Comparison of ENCODE assay signal across 8 cellular contexts in the genomic region with DNA sequence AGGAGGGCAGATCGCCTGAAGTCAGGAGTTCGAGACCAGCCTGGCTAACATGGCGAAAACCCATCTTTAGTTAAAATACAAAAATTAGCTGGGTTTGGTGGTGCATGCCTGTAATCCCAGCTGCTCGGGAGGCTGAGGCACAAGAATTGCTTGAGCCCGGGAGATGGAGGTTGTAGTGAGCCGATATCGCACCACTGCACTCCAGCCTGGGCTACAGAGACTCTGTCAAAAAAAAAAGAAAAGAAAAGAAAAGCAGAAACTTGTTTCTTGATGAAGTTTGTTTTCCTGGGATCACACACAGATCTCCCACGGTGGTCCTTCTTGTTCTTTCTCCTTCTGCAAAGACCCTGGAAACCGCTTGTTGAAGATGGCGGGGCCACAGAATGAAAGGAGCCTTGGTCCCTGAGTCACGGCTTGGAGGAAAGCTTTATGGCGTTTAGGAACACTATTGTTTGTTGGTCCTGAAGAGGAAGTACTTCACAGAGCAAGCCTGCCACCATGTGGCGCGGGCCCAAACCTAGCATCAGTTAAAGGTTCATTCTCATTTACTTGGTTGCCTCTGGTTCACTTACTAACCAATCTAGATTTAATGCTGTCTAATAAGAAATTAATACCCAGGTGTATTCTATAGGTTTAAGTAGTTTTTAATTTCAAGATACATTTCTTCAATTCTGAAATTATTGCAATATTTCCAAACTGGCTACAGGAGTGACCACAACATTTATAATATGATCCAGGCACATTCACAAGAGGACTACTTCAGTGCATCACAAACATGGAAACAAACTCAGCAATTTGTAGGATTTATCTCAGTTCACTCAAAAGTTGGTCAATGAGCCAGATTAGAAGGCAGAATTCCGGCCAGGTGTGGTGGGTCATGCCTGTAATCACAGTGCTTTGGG. TPM values are rescaled to one million over a fixed set of nuclear protein-coding genes. Genes with fewer than 3 reads are reported as not detected.
DNase-seq lines count a peak whose midpoint lies in the region; ATAC-seq and TF ChIP-seq lines count a peak whose summit lies in the region.

No MANE protein-coding gene starts in this region.

- ATAC-seq in HG02938 (IDR thresholded peaks at IDR 0.05; ENCODE audit: unreplicated experiment) = peak; percentile 91
- peak; percentile 96 for ATAC-seq in left ventricle myocardium superior

- H3K4me3 ChIP-seq in rectal smooth muscle tissue (ENCODE audit: low read length) (peak overlapping the region; percentile 34), uterus (peak overlapping the region; percentile 5 to 14)

- H3K27me3 Mint-ChIP-seq in T-helper 1 cell treated with Interleukin-12 subunit alpha and Interleukin-12 subunit beta and Interleukin-4 antibody, amounts not matched to agents 30 μg/mL and 1 μg/mL, for 36 hours (ENCODE audit: low read depth) = no peaks in the 10 kb centered on the region

- no peaks in the 10 kb centered on the region for H3K36me3 Mint-ChIP-seq in T-helper 1 cell treated with Interleukin-12 subunit alpha and Interleukin-12 subunit beta and Interleukin-4 antibody, amounts not matched to agents 30 μg/mL and 1 μg/mL, for 36 hours (ENCODE audit: low read depth)

- in situ Hi-C loops in GM13977 (cut with MboI; ENCODE audit: low pct_unique_long_range_greater_than_20kb, low sequenced_read_pairs, unreplicated experiment) = no loop called here

- peak overlapping the region; percentile 74 for H3K27ac Mint-ChIP-seq in T-helper 1 cell treated with Interleukin-12 subunit alpha and Interleukin-12 subunit beta and Interleukin-4 antibody, amounts not matched to agents 30 μg/mL and 1 μg/mL, for 36 hours

- TF ChIP-seq POLR2A in uterus (IDR thresholded peaks at IDR 0.05) = no peak

- peaks cover 7% of the 10 kb centered on the region for H3K4me1 Mint-ChIP-seq in T-helper 1 cell treated with Interleukin-12 subunit alpha and Interleukin-12 subunit beta and Interleukin-4 antibody, amounts not matched to agents 30 μg/mL and 1 μg/mL, for 36 hours (ENCODE audit: low read depth)

- H3K4me1 ChIP-seq in rectal smooth muscle tissue (ENCODE audit: control insufficient read depth, insufficient read depth, low read length) (no peaks in the 10 kb centered on the region), uterus (no peaks in the 10 kb centered on the region)

- H3K9me3 ChIP-seq in uterus = no peaks in the 10 kb centered on the region

- no peak overlapping the region for H3K9ac ChIP-seq in rectal smooth muscle tissue (ENCODE audit: low read length)

- no peaks in the 10 kb centered on the region for H3K9me3 Mint-ChIP-seq in T-helper 1 cell treated with Interleukin-12 subunit alpha and Interleukin-12 subunit beta and Interleukin-4 antibody, amounts not matched to agents 30 μg/mL and 1 μg/mL, for 36 hours

- intact Hi-C loops in left ventricle myocardium superior (cut with micrococcal nuclease) = loop anchor here (5.0 kb wide), 1 partner anchor 305 kb away; no protein-coding TSS in a partner anchor
- intact Hi-C loops in uterus (cut with DNase I; ENCODE audit: low total_unique reads) = loop anchor here (5.0 kb wide), 1 partner anchor 305 kb away; no protein-coding TSS in a partner anchor

- H3K27ac ChIP-seq in rectal smooth muscle tissue (ENCODE audit: low read depth, low read length) (no peak overlapping the region), uterus (peak overlapping the region; percentile 34 to 61)

- no peaks in the 10 kb centered on the region for H3K27me3 ChIP-seq in rectal smooth muscle tissue (ENCODE audit: control insufficient read depth, insufficient read depth, low read length)
- H3K27me3 ChIP-seq in uterus = no peaks in the 10 kb centered on the region

- H3K4me3 Mint-ChIP-seq in T-helper 1 cell treated with Interleukin-12 subunit alpha and Interleukin-12 subunit beta and Interleukin-4 antibody, amounts not matched to agents 30 μg/mL and 1 μg/mL, for 36 hours = peak overlapping the region; percentile 82

- DNase-seq in GM13977 (ENCODE audit: low spot score) (peak; percentile 76), NCI-H187 (lab: John Stamatoyannopoulos, UW) (peak; percentile 52 to 70), amniotic epithelial cell (ENCODE audit: low read depth) (peak; percentile 82), left ventricle myocardium superior (peak; percentile 91), uterus (peak; percentile 85 to 89)

- H3K36me3 ChIP-seq in rectal smooth muscle tissue (ENCODE audit: control insufficient read depth, insufficient read depth, low read length) (no peaks in the 10 kb centered on the region), uterus (no peaks in the 10 kb centered on the region)

- peak; percentile 83 for TF ChIP-seq CTCF in GM13977 (IDR thresholded peaks at IDR 0.05; ENCODE audit: extremely low read depth, insufficient read depth, missing control alignments)
- TF ChIP-seq CTCF in uterus (IDR thresholded peaks at IDR 0.05) = peak; percentile 75 to 90 (median 82)

RNA-seq across cellular contexts. Expression of a gene that starts 21.3 kb away (rescaled TPM):
- total RNA-seq in left ventricle myocardium superior = 0.22 TPM
- 1 to 10 TPM in 2 of 4 donors, under 1 TPM in 1, not detected in 1; 0.21 to 1.5 (median 1.2) TPM for total RNA-seq in uterus

RNA-seq across cellular contexts. Expression of a gene that starts 21.6 kb away (rescaled TPM):
- total RNA-seq in left ventricle myocardium superior = 23.1 TPM
- 10 to 100 TPM in 3 of 4 donors, 1 to 10 TPM in 1; 4.4 to 24.6 (median 19.1) TPM for total RNA-seq in uterus
